Comparison of ENCODE assay signal across 1 cellular context in the genomic region with DNA sequence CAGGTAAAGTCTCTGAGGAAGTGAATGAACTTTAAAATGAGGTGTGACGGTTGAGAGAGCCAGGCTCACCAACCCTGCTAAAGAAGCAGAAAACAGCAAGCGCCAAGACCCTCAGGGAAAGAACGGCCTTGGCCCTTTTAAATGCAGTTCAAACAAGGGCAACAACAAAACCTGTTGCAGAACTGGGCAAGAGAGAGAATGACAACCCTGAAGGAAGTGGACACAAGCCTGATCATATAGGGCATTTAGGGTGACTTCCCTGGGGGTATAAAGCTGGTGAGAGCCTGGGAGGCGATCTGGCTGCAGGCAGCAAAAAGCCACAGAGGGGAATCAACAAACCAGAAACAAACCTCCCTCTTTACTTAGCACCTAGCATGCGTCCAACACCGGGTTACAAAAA.
TF ChIP-seq lines count a peak whose summit lies in the region.

No MANE protein-coding gene starts in this region.

TF ChIP-seq in K562, 482 proteins besides CTCF, POLR2A, EP300 and RAD21 (continued from another document):
- TF ChIP-seq ZNF785 (CRISPR knock-in tag; IDR thresholded peaks at IDR 0.05) (no peak), ESRRB (CRISPR knock-in tag; IDR thresholded peaks at IDR 0.05; ENCODE audit: borderline replicate concordance) (no peak), FOXK1 (CRISPR knock-in tag; IDR thresholded peaks at IDR 0.05; ENCODE audit: borderline replicate concordance) (no peak), RFX5 (IDR thresholded peaks at IDR 0.05; ENCODE audit: low read depth, low read length) (no peak), FOXA1 (IDR thresholded peaks at IDR 0.05; ENCODE audit: borderline replicate concordance) (no peak)
- TF ChIP-seq, protein P1, sequence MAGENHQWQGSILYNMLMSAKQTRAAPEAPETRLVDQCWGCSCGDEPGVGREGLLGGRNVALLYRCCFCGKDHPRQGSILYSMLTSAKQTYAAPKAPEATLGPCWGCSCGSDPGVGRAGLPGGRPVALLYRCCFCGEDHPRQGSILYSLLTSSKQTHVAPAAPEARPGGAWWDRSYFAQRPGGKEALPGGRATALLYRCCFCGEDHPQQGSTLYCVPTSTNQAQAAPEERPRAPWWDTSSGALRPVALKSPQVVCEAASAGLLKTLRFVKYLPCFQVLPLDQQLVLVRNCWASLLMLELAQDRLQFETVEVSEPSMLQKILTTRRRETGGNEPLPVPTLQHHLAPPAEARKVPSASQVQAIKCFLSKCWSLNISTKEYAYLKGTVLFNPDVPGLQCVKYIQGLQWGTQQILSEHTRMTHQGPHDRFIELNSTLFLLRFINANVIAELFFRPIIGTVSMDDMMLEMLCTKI (IDR thresholded peaks at IDR 0.05; ENCODE audit: partially characterized antibody) = no peak
